Comparison of ENCODE assay signal across 1 cellular context in the genomic region with DNA sequence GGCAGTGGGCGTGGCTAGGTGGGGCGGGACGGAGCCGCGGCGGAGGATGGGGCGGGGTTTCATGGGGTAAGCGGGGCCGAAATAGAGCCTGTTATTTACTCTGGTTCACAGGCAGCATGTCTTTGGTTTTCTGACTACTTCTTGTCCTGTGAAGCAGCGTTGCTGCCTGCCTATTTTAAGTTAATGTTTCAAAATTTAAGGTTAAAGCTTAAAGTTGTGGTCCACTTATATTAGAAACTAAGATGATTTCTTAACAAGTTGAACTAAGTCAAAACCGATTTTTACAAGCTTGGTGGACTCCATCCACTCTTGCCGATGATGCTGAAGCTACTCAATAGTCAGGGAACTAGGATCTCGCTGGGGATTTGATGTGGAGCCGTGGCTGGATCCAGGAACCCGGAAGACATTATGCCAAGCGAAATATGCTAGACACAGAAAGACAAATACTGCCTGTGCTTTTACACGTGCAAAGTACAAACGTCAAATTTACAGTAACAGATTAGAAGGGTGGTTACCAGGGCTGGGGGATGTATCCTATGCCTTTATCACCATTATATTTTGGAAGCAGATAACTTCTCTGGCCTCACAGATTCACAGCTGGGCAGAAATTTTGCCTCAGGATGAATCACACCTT.
TF ChIP-seq lines count a peak whose summit lies in the region.

No MANE protein-coding gene starts in this region.

TF ChIP-seq in H1, 55 proteins besides CTCF, POLR2A, EP300 and RAD21:
- TF ChIP-seq PHF8 (conservative IDR thresholded peaks at IDR 0.05; ENCODE audit: low read depth, low read length) (no peak), SIX5 (IDR thresholded peaks at IDR 0.05; ENCODE audit: low read depth, low read length) (no peak), BRCA1 (IDR thresholded peaks at IDR 0.05; ENCODE audit: low read depth, low read length) (no peak), TAF1 (IDR thresholded peaks at IDR 0.05; ENCODE audit: low read depth, low read length) (0 out of 2 replicates have a peak, but pooled peaks have one; percentile 5), SIN3A (conservative IDR thresholded peaks at IDR 0.05 in 1 of 2, IDR thresholded peaks at IDR 0.05 in 1 of 2; ENCODE audit: low read depth in 1 of 2, low read length in 2 of 2) (no peak)
